Comparison of ENCODE assay signal across 17 cellular contexts in the genomic region with DNA sequence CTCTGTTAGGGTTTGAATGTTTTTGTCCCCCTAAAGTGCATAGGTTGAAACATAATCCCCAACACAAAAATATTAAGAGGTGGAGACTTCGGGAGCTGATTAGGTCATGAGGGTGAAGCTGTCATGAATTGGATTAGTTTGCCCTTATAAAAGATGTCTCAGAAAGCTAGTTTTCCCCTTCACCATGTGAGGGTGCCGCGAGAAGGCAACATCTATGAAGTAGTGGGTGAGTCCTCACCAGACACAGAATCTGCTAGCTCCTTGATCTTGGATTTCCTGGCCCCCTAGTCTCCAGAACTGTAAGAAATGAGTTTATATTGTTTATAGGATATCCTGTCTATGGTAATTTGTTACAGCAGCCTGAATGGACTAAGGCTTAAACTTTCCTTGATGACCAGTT.
DNase-seq lines count a peak whose midpoint lies in the region; ATAC-seq and TF ChIP-seq lines count a peak whose summit lies in the region.
"Had no signal": no experiment of that assay in that cellular context is flagged by ENCODE, and none has a peak within 500 bp of the region (broad histone marks: within the 10 kb centered on the region; RNA-seq: fewer than 3 reads in every experiment).

No MANE protein-coding gene starts in this region.

- no peaks in the 10 kb centered on the region for H3K27me3 Mint-ChIP-seq in activated T-helper 17 cell treated with anti-CD3 and anti-CD28 coated beads, Interleukin-2, amount 50 U/mL, for 72 hours

- H3K4me3 ChIP-seq in left ventricle myocardium inferior = no peak overlapping the region
- H3K4me3 ChIP-seq: ascending aorta, thoracic aorta had no signal

- ATAC-seq in left ventricle myocardium superior (no peak), foreskin keratinocyte (no peak), GM18861 (IDR thresholded peaks at IDR 0.05; ENCODE audit: unreplicated experiment) (no peak), HG02938 (IDR thresholded peaks at IDR 0.05; ENCODE audit: unreplicated experiment) (no peak)
- no peak for ATAC-seq in activated T-helper 17 cell treated with anti-CD3 and anti-CD28 coated beads, Interleukin-2, amount 50 U/mL, for 72 hours (replicated peaks)

- H3K36me3 ChIP-seq in left ventricle myocardium inferior = no peaks in the 10 kb centered on the region
- H3K36me3 ChIP-seq: ascending aorta, thoracic aorta had no signal

- no peaks in the 10 kb centered on the region for H3K4me1 ChIP-seq in left ventricle myocardium inferior
- peaks cover 4% of the 10 kb centered on the region for H3K4me1 ChIP-seq in foreskin keratinocyte
- H3K4me1 ChIP-seq: ascending aorta had no signal

- no peaks in the 10 kb centered on the region for H3K9me3 ChIP-seq in left ventricle myocardium inferior (replicated peaks)
- H3K9me3 ChIP-seq: ascending aorta, thoracic aorta had no signal

- H3K4me1 Mint-ChIP-seq in activated T-helper 17 cell treated with anti-CD3 and anti-CD28 coated beads, Interleukin-2, amount 50 U/mL, for 72 hours = no peaks in the 10 kb centered on the region

- H3K4me3 Mint-ChIP-seq in activated T-helper 17 cell treated with anti-CD3 and anti-CD28 coated beads, Interleukin-2, amount 50 U/mL, for 72 hours = no peak overlapping the region
- H3K4me3 Mint-ChIP-seq: activated T-helper 1 cell treated with anti-CD3 and anti-CD28 coated beads, Interleukin-12 subunit alpha, Interleukin-12 subunit beta, Interleukin-2, Interleukin-4 antibody, amounts not matched to agents 30 ng/mL and 10 ng/mL and 1 ng/mL, durations not matched to agents 14 hours and 24 hours and 36 hours; immature natural killer cell had no signal

- H3K27ac Mint-ChIP-seq in activated T-helper 17 cell treated with anti-CD3 and anti-CD28 coated beads, Interleukin-2, amount 50 U/mL, for 72 hours = no peak overlapping the region
- H3K27ac Mint-ChIP-seq: activated T-helper 1 cell treated with anti-CD3 and anti-CD28 coated beads, Interleukin-12 subunit alpha, Interleukin-12 subunit beta, Interleukin-2, Interleukin-4 antibody, amounts not matched to agents 30 ng/mL and 10 ng/mL and 1 ng/mL, durations not matched to agents 14 hours and 24 hours and 36 hours; immature natural killer cell had no signal

- intact Hi-C loops in left ventricle myocardium inferior (cut with micrococcal nuclease) (no loop called here), left ventricle myocardium superior (cut with micrococcal nuclease) (no loop called here)

- H3K27me3 ChIP-seq in left ventricle myocardium inferior (ENCODE audit: low read depth) (no peaks in the 10 kb centered on the region), foreskin keratinocyte (no peaks in the 10 kb centered on the region)
- H3K27me3 ChIP-seq: ascending aorta had no signal

- peak; percentile 16 for TF ChIP-seq CTCF in left ventricle myocardium inferior (IDR thresholded peaks at IDR 0.05; ENCODE audit: borderline replicate concordance)
- TF ChIP-seq CTCF in foreskin keratinocyte (conservative IDR thresholded peaks at IDR 0.05) = peak; percentile 42

- H3K27ac ChIP-seq in left ventricle myocardium inferior (replicated peaks) = no peak overlapping the region
- H3K27ac ChIP-seq in foreskin keratinocyte = no peak overlapping the region
- H3K27ac ChIP-seq: ascending aorta, RWPE1, thoracic aorta had no signal

- no peaks in the 10 kb centered on the region for H3K36me3 Mint-ChIP-seq in activated T-helper 17 cell treated with anti-CD3 and anti-CD28 coated beads, Interleukin-2, amount 50 U/mL, for 72 hours (ENCODE audit: low read depth)
- H3K36me3 Mint-ChIP-seq: immature natural killer cell had no signal

- DNase-seq in left ventricle myocardium inferior (no peak), left ventricle myocardium superior (no peak), SK-N-DZ (ENCODE audit: low spot score) (peak; percentile 37), foreskin keratinocyte (no peak), GM19238 (ENCODE audit: insufficient read length, low spot score) (no peak)
- DNase-seq: activated CD4-positive, alpha-beta T cell treated with anti-CD3 and anti-CD28 coated beads, Interleukin-2, amount 50 U/mL, for 1 hour; effector CD4-positive, alpha-beta T cell; immature natural killer cell; NCI-H510A treated with DMSO at 0.1 percent for 48 hours; posterior cingulate gyrus had no signal

- H3K9me3 Mint-ChIP-seq in activated T-helper 17 cell treated with anti-CD3 and anti-CD28 coated beads, Interleukin-2, amount 50 U/mL, for 72 hours = no peaks in the 10 kb centered on the region
- H3K9me3 Mint-ChIP-seq: activated T-helper 1 cell treated with anti-CD3 and anti-CD28 coated beads, Interleukin-12 subunit alpha, Interleukin-12 subunit beta, Interleukin-2, Interleukin-4 antibody, amounts not matched to agents 30 ng/mL and 10 ng/mL and 1 ng/mL, durations not matched to agents 14 hours and 24 hours and 36 hours; immature natural killer cell had no signal
